ENCODE assay signal across 10 cellular contexts in the genomic region with DNA sequence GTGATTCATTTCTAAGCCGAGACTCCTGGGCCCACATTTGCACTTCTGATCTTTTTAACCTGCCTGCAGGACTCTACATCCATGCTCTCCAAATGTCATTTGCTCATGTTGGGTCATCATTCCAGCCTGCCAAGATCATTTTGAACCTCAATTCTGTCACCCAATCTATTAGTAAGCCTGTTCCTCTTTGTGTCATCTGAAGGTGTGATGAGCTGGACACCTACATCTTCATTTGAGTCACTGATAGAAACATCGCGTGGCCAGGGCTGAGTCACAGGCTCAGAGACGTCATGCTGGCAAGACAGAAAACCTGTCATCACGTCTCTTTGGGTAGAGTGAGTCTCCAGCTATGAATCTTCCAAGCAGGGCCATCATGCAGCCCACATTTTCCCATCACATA.
DNase-seq lines count a peak whose midpoint lies in the region; ATAC-seq, FAIRE-seq and TF ChIP-seq lines count a peak whose summit lies in the region.
"Had no signal": no experiment of that assay in that cellular context is flagged by ENCODE, and none has a peak within 500 bp of the region (broad histone marks: within the 10 kb centered on the region; RNA-seq: fewer than 3 reads in every experiment).

No MANE protein-coding gene starts in this region.

- 2% methylated on average over 5 of the region's 5 CpGs for WGBS in K562 (ENCODE audit: insufficient coverage, low coverage, missing lambda C conversion rate)

- H3K27me3 ChIP-seq in PC-3 (ENCODE audit: low read length) = peaks cover 41% of the 10 kb centered on the region
- H3K27me3 ChIP-seq in K562 (ENCODE audit: control insufficient read depth in 2 of 2, insufficient read depth in 2 of 2, low read length in 2 of 2) = peaks cover 4 to 9% of the 10 kb centered on the region in 2 experiments; a peak in 2 of 5 replicates

- H4K20me1 ChIP-seq in PC-3 (ENCODE audit: low read length) (no peaks in the 10 kb centered on the region), K562 (replicated peaks; ENCODE audit: control insufficient read depth, insufficient read depth, low read length) (no peaks in the 10 kb centered on the region), OCI-LY7 (ENCODE audit: insufficient read depth, low read length) (no peaks in the 10 kb centered on the region)

- H3K4me3 ChIP-seq in PC-3 (ENCODE audit: low read length) = no peak overlapping the region
- H3K4me3 ChIP-seq in K562 = no peak overlapping the region
- no peak overlapping the region for H3K4me3 ChIP-seq in OCI-LY7 (ENCODE audit: low read depth, low read length, poor library complexity, severe bottlenecking)
- no peak overlapping the region for H3K4me3 ChIP-seq in foreskin fibroblast (ENCODE audit: low read depth in 1 of 2, low read length in 2 of 2)
- H3K4me3 ChIP-seq: pancreas, SJCRH30 had no signal

- H3K9me1 ChIP-seq in K562 (ENCODE audit: control insufficient read depth, insufficient read depth, low read length) = no peaks in the 10 kb centered on the region

- H2AFZ ChIP-seq in PC-3 (ENCODE audit: low read length) (no peak overlapping the region), K562 (ENCODE audit: low read depth, low read length) (no peak overlapping the region), OCI-LY7 (ENCODE audit: low read length) (no peak overlapping the region)

- no peaks in the 10 kb centered on the region for H3K79me2 ChIP-seq in PC-3 (ENCODE audit: low read length)
- H3K79me2 ChIP-seq in K562 (ENCODE audit: control insufficient read depth, insufficient read depth, low read length) = no peaks in the 10 kb centered on the region
- H3K79me2 ChIP-seq in OCI-LY7 (ENCODE audit: insufficient read depth, low read depth, low read length) = no peaks in the 10 kb centered on the region

- TF ChIP-seq EP300 in K562 (IDR thresholded peaks at IDR 0.05; ENCODE audit: low read length) = no peak

- H3K9me3 ChIP-seq in PC-3 (ENCODE audit: low read length) = no peaks in the 10 kb centered on the region
- no peaks in the 10 kb centered on the region for H3K9me3 ChIP-seq in K562 (replicated peaks; ENCODE audit: control insufficient read depth, insufficient read depth, low read depth, low read length)
- no peaks in the 10 kb centered on the region for H3K9me3 ChIP-seq in OCI-LY7 (ENCODE audit: low read length)
- H3K9me3 ChIP-seq: pancreas, SJCRH30 had no signal

- H3K9ac ChIP-seq in PC-3 (ENCODE audit: low read length) = no peak overlapping the region
- no peak overlapping the region for H3K9ac ChIP-seq in K562 (ENCODE audit: insufficient read depth in 1 of 2, low read depth in 2 of 2, low read length in 2 of 2)

- TF ChIP-seq CTCF in PC-3 (conservative IDR thresholded peaks at IDR 0.05; ENCODE audit: low read depth, low read length) (no peak), K562 (IDR thresholded peaks at IDR 0.05 in 2 of 3, conservative IDR thresholded peaks at IDR 0.05 in 1 of 3; ENCODE audit: insufficient read depth in 2 of 3, low read depth in 1 of 3, low read length in 3 of 3) (no peak), OCI-LY7 (conservative IDR thresholded peaks at IDR 0.05; ENCODE audit: low read length) (no peak), foreskin fibroblast (IDR thresholded peaks at IDR 0.05; ENCODE audit: low read depth, low read length) (no peak)

- BruUV-seq in PC-3 (replicated peaks; lab: Mats Ljungman, UMichigan) = no TSS peak
- BruUV-seq in K562 (replicated peaks; lab: Mats Ljungman, UMichigan) = no TSS peak
- BruUV-seq in OCI-LY7 (replicated peaks; lab: Mats Ljungman, UMichigan) = no TSS peak

- DNase-seq in PC-3 (peak; percentile 16), K562 (ENCODE audit: extremely low read depth in 1 of 4, low spot score in 3 of 4) (peak in 1 of 4 experiments; percentile 12), OCI-LY7 (ENCODE audit: low spot score) (no peak), foreskin fibroblast (no peak), NCI-H1436 (lab: John Stamatoyannopoulos, UW) (no peak)
- DNase-seq in stimulated activated CD4-positive, alpha-beta T cell treated with anti-CD3 and anti-CD28 coated beads, Interleukin-4, amount 100 ng/mL, for 48 hours (ENCODE audit: low read depth in 2 of 2) = peak; percentile 54 to 75
- DNase-seq: KG1, pancreas, SJCRH30 had no signal

- H3K36me3 ChIP-seq in PC-3 (ENCODE audit: low read depth, low read length) (no peaks in the 10 kb centered on the region), K562 (ENCODE audit: control insufficient read depth, insufficient read depth, low read length) (no peaks in the 10 kb centered on the region), OCI-LY7 (ENCODE audit: insufficient read depth, low read length) (no peaks in the 10 kb centered on the region)
- H3K36me3 ChIP-seq: pancreas, SJCRH30 had no signal

- no peak for TF ChIP-seq POLR2A in K562 (conservative IDR thresholded peaks at IDR 0.05)

- H3K4me2 ChIP-seq in PC-3 (ENCODE audit: low read length) (no peak overlapping the region), K562 (ENCODE audit: insufficient read depth, low read length) (no peak overlapping the region), OCI-LY7 (ENCODE audit: low read length) (no peak overlapping the region)

- POLR2A ChIA-PET in PC-3 (lab: Charles Lee; ENCODE audit: unreplicated experiment) (no interaction called here), K562 (lab: Yijun Ruan, JAX) (no interaction called here), OCI-LY7 (lab: Charles Lee) (no interaction called here)

- H3K27ac ChIP-seq in PC-3 (ENCODE audit: low read length) (no peak overlapping the region), K562 (ENCODE audit: extremely low read depth, low read depth, low read length) (no peak overlapping the region), OCI-LY7 (ENCODE audit: low read depth, low read length, poor library complexity, severe bottlenecking) (no peak overlapping the region)
- H3K27ac ChIP-seq: pancreas, SJCRH30 had no signal

- CTCF ChIA-PET in PC-3 (lab: Charles Lee) = no interaction called here
- CTCF ChIA-PET in K562 (lab: Yijun Ruan, JAX; ENCODE audit: low intra/inter-chr PET ratio) = no interaction called here
- CTCF ChIA-PET in OCI-LY7 (lab: Charles Lee; ENCODE audit: unreplicated experiment) = no interaction called here

- H3K4me1 ChIP-seq in PC-3 (ENCODE audit: insufficient read depth, low read length) = no peaks in the 10 kb centered on the region
- H3K4me1 ChIP-seq in K562 (replicated peaks in 1 of 2; ENCODE audit: control insufficient read depth in 2 of 2, insufficient read depth in 2 of 2, low read length in 2 of 2) = no peaks in the 10 kb centered on the region
- H3K4me1 ChIP-seq in OCI-LY7 (ENCODE audit: insufficient read depth, low read length, poor library complexity, severe bottlenecking) = no peaks in the 10 kb centered on the region
- H3K4me1 ChIP-seq: pancreas, SJCRH30 had no signal

- intact Hi-C loops in PC-3 (cut with micrococcal nuclease) (no loop called here), K562 (cut with micrococcal nuclease) (no loop called here), OCI-LY7 (cut with micrococcal nuclease; ENCODE audit: unreplicated experiment) (no loop called here)

- in situ Hi-C loops in K562 (cut with MboI) = no loop called here

- FAIRE-seq in K562 (lab: Jason Lieb, UNC) = no peak
- FAIRE-seq: pancreas had no signal

- ATAC-seq in GM21717 (IDR thresholded peaks at IDR 0.05; ENCODE audit: unreplicated experiment) (peak; percentile 46), PC-3 (no peak), K562 (no peak)
- ATAC-seq: pancreas had no signal

- no peaks in the 10 kb centered on the region for H3K9me2 ChIP-seq in PC-3 (replicated peaks; ENCODE audit: low read length)
- H3K9me2 ChIP-seq in OCI-LY7 (ENCODE audit: insufficient read depth, low read length) = no peaks in the 10 kb centered on the region

- H3F3A ChIP-seq in PC-3 (ENCODE audit: low read length, unreplicated experiment) = no peaks in the 10 kb centered on the region

- TF ChIP-seq RAD21 in K562 (CRISPR knock-in tag; conservative IDR thresholded peaks at IDR 0.05 in 1 of 2, IDR thresholded peaks at IDR 0.05 in 1 of 2) = no peak

TF ChIP-seq in K562, 482 proteins besides CTCF, POLR2A, EP300 and RAD21 (continues in another document):
- no peak for TF ChIP-seq PHF21A (IDR thresholded peaks at IDR 0.05; ENCODE audit: borderline replicate concordance, low read depth)
- no peak for TF ChIP-seq RBFOX2 (IDR thresholded peaks at IDR 0.05; ENCODE audit: low read depth, low read length)
- peak; percentile 77 for TF ChIP-seq FOSL1 (tag; conservative IDR thresholded peaks at IDR 0.05)
- no peak for TF ChIP-seq NFIX (CRISPR knock-in tag; IDR thresholded peaks at IDR 0.05; ENCODE audit: low read depth)
- TF ChIP-seq, protein P1, sequence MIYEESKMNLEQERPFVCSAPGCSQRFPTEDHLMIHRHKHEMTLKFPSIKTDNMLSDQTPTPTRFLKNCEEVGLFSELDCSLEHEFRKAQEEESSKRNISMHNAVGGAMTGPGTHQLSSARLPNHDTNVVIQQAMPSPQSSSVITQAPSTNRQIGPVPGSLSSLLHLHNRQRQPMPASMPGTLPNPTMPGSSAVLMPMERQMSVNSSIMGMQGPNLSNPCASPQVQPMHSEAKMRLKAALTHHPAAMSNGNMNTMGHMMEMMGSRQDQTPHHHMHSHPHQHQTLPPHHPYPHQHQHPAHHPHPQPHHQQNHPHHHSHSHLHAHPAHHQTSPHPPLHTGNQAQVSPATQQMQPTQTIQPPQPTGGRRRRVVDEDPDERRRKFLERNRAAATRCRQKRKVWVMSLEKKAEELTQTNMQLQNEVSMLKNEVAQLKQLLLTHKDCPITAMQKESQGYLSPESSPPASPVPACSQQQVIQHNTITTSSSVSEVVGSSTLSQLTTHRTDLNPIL (CRISPR knock-in tag; IDR thresholded peaks at IDR 0.05) = no peak
- no peak for TF ChIP-seq RNF2 (IDR thresholded peaks at IDR 0.05)
- no peak for TF ChIP-seq ZNF561 (CRISPR knock-in tag; conservative IDR thresholded peaks at IDR 0.05)
- no peak for TF ChIP-seq BRF2 (IDR thresholded peaks at IDR 0.05; ENCODE audit: borderline replicate concordance, insufficient read depth, insufficient read length)
- no peak for TF ChIP-seq CBFB (CRISPR knock-in tag; IDR thresholded peaks at IDR 0.05)

Comparison
In these comparisons a context has a peak if more than half of its experiments do, and no peak if none do; other contexts are left out.
1. DNase-seq: peak in PC-3 (single experiment) and stimulated activated CD4-positive, alpha-beta T cell treated with anti-CD3 and anti-CD28 coated beads, Interleukin-4, amount 100 ng/mL, for 48 hours (2 of 2); none in OCI-LY7 (single experiment), foreskin fibroblast (0 of 2) and NCI-H1436 (single experiment).